In the genomic region with DNA sequence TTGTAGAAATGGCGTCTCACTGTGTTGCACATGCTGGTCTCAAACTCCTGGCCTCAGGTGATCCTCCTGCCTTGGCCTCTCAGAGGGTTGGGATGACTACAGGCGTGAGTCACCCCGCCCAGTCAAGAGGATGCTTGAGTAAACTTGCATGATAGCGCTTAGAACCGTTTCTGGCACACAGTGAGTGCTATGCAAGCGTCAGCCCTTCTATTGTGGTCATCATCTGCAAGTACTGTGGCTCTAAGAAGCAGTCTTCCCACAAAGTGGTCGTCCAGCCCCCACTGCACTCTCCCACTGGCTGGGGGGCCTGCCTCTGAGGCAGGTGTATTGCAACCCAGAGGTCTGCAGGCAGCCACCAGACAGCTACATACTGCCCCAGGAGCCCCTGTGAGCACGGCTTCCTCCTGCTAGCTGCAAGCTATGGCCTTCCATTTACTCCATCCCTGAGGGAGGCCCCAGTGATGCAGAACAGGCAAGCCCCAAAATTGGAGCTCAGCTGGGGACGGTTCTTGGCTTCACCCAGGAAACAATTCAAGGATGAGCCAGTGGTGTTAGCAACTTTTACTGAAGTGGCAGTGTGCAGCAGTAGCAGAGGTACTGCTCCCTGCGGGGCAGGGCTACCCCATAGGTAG, we compare ENCODE assay signal across 20 cellular contexts.
DNase-seq lines count a peak whose midpoint lies in the region; ATAC-seq, FAIRE-seq and TF ChIP-seq lines count a peak whose summit lies in the region.
"Had no signal": no experiment of that assay in that cellular context is flagged by ENCODE, and none has a peak within 500 bp of the region (broad histone marks: within the 10 kb centered on the region; RNA-seq: fewer than 3 reads in every experiment).

No MANE protein-coding gene starts in this region.

- H3K27ac ChIP-seq in A549 (no peak overlapping the region), PC-3 (ENCODE audit: low read length) (no peak overlapping the region), foreskin keratinocyte (no peak overlapping the region)
- H3K27ac ChIP-seq: cardiac muscle cell, gastrocnemius medialis, RWPE1 had no signal

- H2AFZ ChIP-seq in PC-3 (ENCODE audit: low read length): no peak overlapping the region

- DNase-seq in A549 (ENCODE audit: low read depth in 1 of 2, low spot score in 1 of 2) (peak in 1 of 2 experiments; percentile 24), PC-3 (peak; percentile 60), foreskin keratinocyte (peak; percentile 63 to 77), epidermal melanocyte (ENCODE audit: insufficient read length, low spot score) (no peak), amygdala (lab: John Stamatoyannopoulos, UW) (no peak), left cardiac atrium (no peak)
- DNase-seq: activated CD4-positive, alpha-beta T cell treated with anti-CD3 and anti-CD28 coated beads for 1 hour; KG1; midbrain; NCI-H187; NCI-H524 treated with DMSO at 0.1 percent for 48 hours; occipital lobe; stimulated activated naive CD4-positive, alpha-beta T cell had no signal

- H3K4me3 ChIP-seq in A549: no peak overlapping the region
- no peak overlapping the region for H3K4me3 ChIP-seq in PC-3 (ENCODE audit: low read length)
- H3K4me3 ChIP-seq: cardiac muscle cell, gastrocnemius medialis, HAP-1 had no signal

- POLR2A ChIA-PET in A549 (lab: Yijun Ruan, JAX): no interaction called here
- POLR2A ChIA-PET in PC-3 (lab: Charles Lee; ENCODE audit: unreplicated experiment): no interaction called here

- CTCF ChIA-PET in A549 (lab: Yijun Ruan, JAX): interaction anchor here (2.1 to 3.9 kb wide), 2 partner anchors 12 to 15 kb away, joined by 6 to 18 read pairs; no protein-coding TSS in a partner anchor
- CTCF ChIA-PET in PC-3 (lab: Charles Lee): no interaction called here

- peak; percentile 30 to 45; a peak in 5 of 6 replicates for ATAC-seq in A549
- peak; percentile 42; the same call in 1 of the 2 replicates for ATAC-seq in PC-3
- ATAC-seq in foreskin keratinocyte: peak; percentile 76
- no peak for ATAC-seq in HG03108 (IDR thresholded peaks at IDR 0.05; ENCODE audit: unreplicated experiment)
- ATAC-seq in left cardiac atrium: no peak
- ATAC-seq: activated naive CD4-positive, alpha-beta T cell treated with anti-CD3 and anti-CD28 coated beads, Interleukin-2, amount 50 U/mL, for 72 hours; gastrocnemius medialis had no signal

- H3K9me2 ChIP-seq in PC-3 (replicated peaks; ENCODE audit: low read length): no peaks in the 10 kb centered on the region

- H3K36me3 ChIP-seq in ES-I3 (ENCODE audit: insufficient read depth, low read length): no peaks in the 10 kb centered on the region
- H3K36me3 ChIP-seq in PC-3 (ENCODE audit: low read depth, low read length): no peaks in the 10 kb centered on the region
- H3K36me3 ChIP-seq: cardiac muscle cell, gastrocnemius medialis, HAP-1 had no signal

- H3F3A ChIP-seq in PC-3 (ENCODE audit: low read length, unreplicated experiment): no peaks in the 10 kb centered on the region

- 65% methylated on average over 10 of the region's 10 CpGs for WGBS in A549 (ENCODE audit: missing lambda C conversion rate)

- no peak for TF ChIP-seq POLR2A in A549 (IDR thresholded peaks at IDR 0.05; ENCODE audit: low read length)

- intact Hi-C loops in PC-3 (cut with micrococcal nuclease) (no loop called here), left cardiac atrium (cut with DNase I) (no loop called here)

- no peaks in the 10 kb centered on the region for H3K79me2 ChIP-seq in PC-3 (ENCODE audit: low read length)

- H3K9ac ChIP-seq in ES-I3 (ENCODE audit: low read depth, low read length) (peak overlapping the region; percentile 34; the same call in 1 of the 2 replicates), PC-3 (ENCODE audit: low read length) (no peak overlapping the region)

- H3K9me3 ChIP-seq in A549 (peaks cover 1% of the 10 kb centered on the region; the same call in 1 of the 3 replicates), ES-I3 (ENCODE audit: control insufficient read depth, insufficient read depth, low read length) (no peaks in the 10 kb centered on the region), PC-3 (ENCODE audit: low read length) (no peaks in the 10 kb centered on the region)
- H3K9me3 ChIP-seq: gastrocnemius medialis, HAP-1 had no signal

- TF ChIP-seq CTCF in A549 (IDR thresholded peaks at IDR 0.05) (no peak), PC-3 (conservative IDR thresholded peaks at IDR 0.05; ENCODE audit: low read depth, low read length) (no peak), foreskin keratinocyte (conservative IDR thresholded peaks at IDR 0.05) (no peak)

- H3K27me3 ChIP-seq in PC-3 (ENCODE audit: low read length): no peaks in the 10 kb centered on the region
- H3K27me3 ChIP-seq in foreskin keratinocyte: peaks cover 2% of the 10 kb centered on the region
- H3K27me3 ChIP-seq: cardiac muscle cell, gastrocnemius medialis had no signal

- H3K4me2 ChIP-seq in A549 (no peak overlapping the region), PC-3 (ENCODE audit: low read length) (no peak overlapping the region)

- TF ChIP-seq EP300 in A549 (IDR thresholded peaks at IDR 0.05): no peak

- no TSS peak for BruUV-seq in PC-3 (replicated peaks; lab: Mats Ljungman, UMichigan)

- FAIRE-seq in A549 (lab: Jason Lieb, UNC): no peak

- H4K20me1 ChIP-seq in PC-3 (ENCODE audit: low read length): no peaks in the 10 kb centered on the region

- no peak for TF ChIP-seq RAD21 in A549 (conservative IDR thresholded peaks at IDR 0.05 in 1 of 2, IDR thresholded peaks at IDR 0.05 in 1 of 2)

- peaks cover 8% of the 10 kb centered on the region; the same call in 2 of the 3 replicates for H3K4me1 ChIP-seq in A549
- H3K4me1 ChIP-seq in ES-I3 (ENCODE audit: insufficient read depth, low read length): peaks cover 50% of the 10 kb centered on the region
- H3K4me1 ChIP-seq in PC-3 (ENCODE audit: insufficient read depth, low read length): no peaks in the 10 kb centered on the region
- peaks cover 9% of the 10 kb centered on the region for H3K4me1 ChIP-seq in foreskin keratinocyte

TF ChIP-seq in A549, 52 proteins besides CTCF, POLR2A, EP300 and RAD21:
- TF ChIP-seq, protein P1, sequence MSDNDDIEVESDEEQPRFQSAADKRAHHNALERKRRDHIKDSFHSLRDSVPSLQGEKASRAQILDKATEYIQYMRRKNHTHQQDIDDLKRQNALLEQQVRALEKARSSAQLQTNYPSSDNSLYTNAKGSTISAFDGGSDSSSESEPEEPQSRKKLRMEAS (IDR thresholded peaks at IDR 0.05): no peak
- TF ChIP-seq FOSL2 (IDR thresholded peaks at IDR 0.05) (no peak), FOSL2 (CRISPR knock-in tag; IDR thresholded peaks at IDR 0.05) (peak; percentile 40; the same call in 1 of the 2 replicates), SREBF2 (IDR thresholded peaks at IDR 0.05) (no peak)
TF ChIP-seq in A549: peak in this region for 1.

Comparison
In these comparisons a context has a peak if more than half of its experiments do, and no peak if none do; other contexts are left out.
1. ATAC-seq: peak in A549 (2 of 2), PC-3 (single experiment) and foreskin keratinocyte (single experiment); none in HG03108 (single experiment) and left cardiac atrium (0 of 2).
2. DNase-seq: peak in PC-3 (single experiment) and foreskin keratinocyte (2 of 2); none in epidermal melanocyte (single experiment), amygdala (0 of 56) and left cardiac atrium (single experiment).